In the genomic region with DNA sequence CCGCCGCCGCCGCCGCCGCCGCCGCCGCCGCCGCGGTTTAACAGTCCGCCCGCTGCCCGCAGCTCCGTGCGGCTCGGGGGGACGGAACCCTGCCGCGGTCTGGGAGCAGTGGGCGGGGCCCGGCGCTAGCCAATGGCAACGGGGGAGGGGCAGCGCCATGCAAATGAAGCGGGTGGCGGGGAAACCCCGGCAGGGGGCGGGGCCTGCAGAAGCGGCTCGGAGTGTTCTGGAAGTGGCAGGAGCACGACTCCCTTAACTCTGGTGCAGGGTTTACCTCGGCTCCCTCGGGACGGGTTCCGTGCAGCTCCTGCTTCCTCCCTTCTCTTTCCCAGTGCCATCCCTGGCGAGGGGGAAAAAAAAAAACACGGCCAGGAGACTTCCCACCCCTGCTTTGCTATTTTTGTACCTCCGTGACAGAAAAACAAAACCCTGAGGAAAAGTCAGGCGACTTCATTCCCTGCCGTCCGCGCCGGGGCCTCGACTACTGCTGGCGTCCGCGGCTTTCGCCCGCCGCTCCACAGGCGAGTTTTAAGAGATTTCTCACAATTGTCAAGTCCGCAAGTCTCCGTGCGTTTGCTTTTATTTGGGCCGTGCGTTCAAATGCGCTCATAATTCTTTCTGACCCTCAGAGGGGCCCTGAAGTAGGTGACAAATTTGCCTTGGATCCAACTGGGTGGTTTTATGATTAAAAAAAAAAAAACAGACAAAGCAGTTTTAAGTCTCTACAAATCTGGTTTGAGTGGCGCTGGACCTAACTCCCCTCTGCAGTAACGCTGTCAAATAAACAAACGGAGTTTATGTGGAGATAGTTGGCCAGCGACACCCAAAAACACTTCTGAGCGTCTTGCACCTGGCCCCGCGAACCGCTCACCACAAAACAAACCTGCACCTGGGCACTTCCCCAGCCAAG, we compare ENCODE assay signal across 1 cellular context.
A peak's percentile ranks its signal among the peaks of the same experiment; 100 is the strongest.
TF ChIP-seq lines count a peak whose summit lies in the region.

A gene with protein sequence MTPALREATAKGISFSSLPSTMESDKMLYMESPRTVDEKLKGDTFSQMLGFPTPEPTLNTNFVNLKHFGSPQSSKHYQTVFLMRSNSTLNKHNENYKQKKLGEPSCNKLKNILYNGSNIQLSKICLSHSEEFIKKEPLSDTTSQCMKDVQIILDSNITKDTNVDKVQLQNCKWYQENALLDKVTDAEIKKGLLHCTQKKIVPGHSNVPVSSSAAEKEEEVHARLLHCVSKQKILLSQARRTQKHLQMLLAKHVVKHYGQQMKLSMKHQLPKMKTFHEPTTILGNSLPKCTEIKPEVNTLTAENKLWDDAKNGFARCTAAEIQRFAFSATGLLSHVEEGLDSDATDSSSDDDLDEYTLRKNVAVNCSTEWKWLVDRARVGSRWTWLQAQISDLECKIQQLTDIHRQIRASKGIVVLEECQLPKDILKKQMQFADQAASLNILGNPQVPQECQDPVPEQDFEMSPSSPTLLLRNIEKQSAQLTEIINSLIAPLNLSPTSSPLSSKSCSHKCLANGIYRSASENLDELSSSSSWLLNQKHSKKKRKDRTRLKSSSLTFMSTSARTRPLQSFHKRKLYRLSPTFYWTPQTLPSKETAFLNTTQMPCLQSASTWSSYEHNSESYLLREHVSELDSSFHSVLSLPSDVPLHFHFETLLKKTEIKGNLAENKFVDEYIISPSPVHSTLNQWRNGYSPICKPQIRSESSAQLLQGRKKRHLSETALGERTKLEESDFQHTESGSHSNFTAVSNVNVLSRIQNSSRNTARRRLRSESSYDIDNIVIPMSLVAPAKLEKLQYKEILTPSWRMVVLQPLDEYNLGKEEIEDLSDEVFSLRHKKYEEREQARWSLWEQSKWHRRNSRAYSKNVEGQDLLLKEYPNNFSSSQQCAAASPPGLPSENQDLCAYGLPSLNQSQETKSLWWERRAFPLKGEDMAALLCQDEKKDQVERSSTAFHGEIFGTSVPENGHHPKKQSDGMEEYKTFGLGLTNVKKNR (minus strand): TSS at position 101 of the 910 bp plus-strand sequence. CDS start 16,827 bp downstream, outside the sequence.

TF ChIP-seq in HepG2, 621 proteins besides CTCF, POLR2A, EP300 and RAD21 (continues in another document):
- TF ChIP-seq, protein P1, sequence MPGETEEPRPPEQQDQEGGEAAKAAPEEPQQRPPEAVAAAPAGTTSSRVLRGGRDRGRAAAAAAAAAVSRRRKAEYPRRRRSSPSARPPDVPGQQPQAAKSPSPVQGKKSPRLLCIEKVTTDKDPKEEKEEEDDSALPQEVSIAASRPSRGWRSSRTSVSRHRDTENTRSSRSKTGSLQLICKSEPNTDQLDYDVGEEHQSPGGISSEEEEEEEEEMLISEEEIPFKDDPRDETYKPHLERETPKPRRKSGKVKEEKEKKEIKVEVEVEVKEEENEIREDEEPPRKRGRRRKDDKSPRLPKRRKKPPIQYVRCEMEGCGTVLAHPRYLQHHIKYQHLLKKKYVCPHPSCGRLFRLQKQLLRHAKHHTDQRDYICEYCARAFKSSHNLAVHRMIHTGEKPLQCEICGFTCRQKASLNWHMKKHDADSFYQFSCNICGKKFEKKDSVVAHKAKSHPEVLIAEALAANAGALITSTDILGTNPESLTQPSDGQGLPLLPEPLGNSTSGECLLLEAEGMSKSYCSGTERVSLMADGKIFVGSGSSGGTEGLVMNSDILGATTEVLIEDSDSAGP (CRISPR knock-in tag; IDR thresholded peaks at IDR 0.05; ENCODE audit: borderline replicate concordance) = peak; percentile 79
- TF ChIP-seq, protein P2, sequence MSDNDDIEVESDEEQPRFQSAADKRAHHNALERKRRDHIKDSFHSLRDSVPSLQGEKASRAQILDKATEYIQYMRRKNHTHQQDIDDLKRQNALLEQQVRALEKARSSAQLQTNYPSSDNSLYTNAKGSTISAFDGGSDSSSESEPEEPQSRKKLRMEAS (IDR thresholded peaks at IDR 0.05) = peak; percentile 93
- TF ChIP-seq CBX1 (IDR thresholded peaks at IDR 0.05; ENCODE audit: low read depth) (no peak), KLF16 (CRISPR knock-in tag; IDR thresholded peaks at IDR 0.05) (peak in 1 of 2 experiments; percentile 59; a peak in 1 of 4 replicates), RFX3 (CRISPR knock-in tag; IDR thresholded peaks at IDR 0.05) (no peak), ZNF468 (CRISPR knock-in tag; IDR thresholded peaks at IDR 0.05) (no peak), GTF2F1 (IDR thresholded peaks at IDR 0.05; ENCODE audit: low read length) (no peak), DR1 (CRISPR knock-in tag; IDR thresholded peaks at IDR 0.05) (peak; percentile 83; the same call in 1 of the 2 replicates), RFX1 (IDR thresholded peaks at IDR 0.05) (no peak), ZNF614 (CRISPR knock-in tag; IDR thresholded peaks at IDR 0.05; ENCODE audit: borderline replicate concordance) (peak; percentile 68; the same call in 1 of the 2 replicates), ZNF569 (CRISPR knock-in tag; IDR thresholded peaks at IDR 0.05; ENCODE audit: borderline replicate concordance) (0 out of 2 replicates have a peak, but pooled peaks have one; percentile 51), MEF2D (CRISPR knock-in tag; IDR thresholded peaks at IDR 0.05) (peak; percentile 74), KDM2A (CRISPR knock-in tag; IDR thresholded peaks at IDR 0.05; ENCODE audit: borderline replicate concordance, low read depth) (peak; percentile 61), XRCC5 (optimal IDR thresholded peaks at IDR 0.05; ENCODE audit: low read length) (no peak), ZNF235 (CRISPR knock-in tag; IDR thresholded peaks at IDR 0.05; ENCODE audit: borderline replicate concordance) (no peak), ARHGAP35 (CRISPR knock-in tag; IDR thresholded peaks at IDR 0.05; ENCODE audit: borderline replicate concordance) (peak; percentile 46; the same call in 1 of the 2 replicates), SKI (IDR thresholded peaks at IDR 0.05; ENCODE audit: partially characterized antibody) (no peak), HOXA3 (CRISPR knock-in tag; IDR thresholded peaks at IDR 0.05) (peak; percentile 71), HDAC6 (IDR thresholded peaks at IDR 0.05; ENCODE audit: low read depth, low read length) (no peak), LCORL (IDR thresholded peaks at IDR 0.05) (no peak), LCORL (CRISPR knock-in tag; IDR thresholded peaks at IDR 0.05) (peak; percentile 36), ZNF264 (CRISPR knock-in tag; IDR thresholded peaks at IDR 0.05) (0 out of 2 replicates have a peak, but pooled peaks have one; percentile 74), SOX13 (IDR thresholded peaks at IDR 0.05) (no peak), SOX13 (CRISPR knock-in tag; conservative IDR thresholded peaks at IDR 0.05 in 1 of 2, IDR thresholded peaks at IDR 0.05 in 1 of 2) (peak in 1 of 2 experiments; percentile 36; a peak in 1 of 4 replicates), ZNF430 (CRISPR knock-in tag; IDR thresholded peaks at IDR 0.05) (peak; percentile 88)
- TF ChIP-seq, protein P3, sequence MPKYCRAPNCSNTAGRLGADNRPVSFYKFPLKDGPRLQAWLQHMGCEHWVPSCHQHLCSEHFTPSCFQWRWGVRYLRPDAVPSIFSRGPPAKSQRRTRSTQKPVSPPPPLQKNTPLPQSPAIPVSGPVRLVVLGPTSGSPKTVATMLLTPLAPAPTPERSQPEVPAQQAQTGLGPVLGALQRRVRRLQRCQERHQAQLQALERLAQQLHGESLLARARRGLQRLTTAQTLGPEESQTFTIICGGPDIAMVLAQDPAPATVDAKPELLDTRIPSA (CRISPR knock-in tag; IDR thresholded peaks at IDR 0.05; ENCODE audit: borderline replicate concordance) = peak; percentile 49; the same call in 1 of the 2 replicates
- TF ChIP-seq, protein P4, sequence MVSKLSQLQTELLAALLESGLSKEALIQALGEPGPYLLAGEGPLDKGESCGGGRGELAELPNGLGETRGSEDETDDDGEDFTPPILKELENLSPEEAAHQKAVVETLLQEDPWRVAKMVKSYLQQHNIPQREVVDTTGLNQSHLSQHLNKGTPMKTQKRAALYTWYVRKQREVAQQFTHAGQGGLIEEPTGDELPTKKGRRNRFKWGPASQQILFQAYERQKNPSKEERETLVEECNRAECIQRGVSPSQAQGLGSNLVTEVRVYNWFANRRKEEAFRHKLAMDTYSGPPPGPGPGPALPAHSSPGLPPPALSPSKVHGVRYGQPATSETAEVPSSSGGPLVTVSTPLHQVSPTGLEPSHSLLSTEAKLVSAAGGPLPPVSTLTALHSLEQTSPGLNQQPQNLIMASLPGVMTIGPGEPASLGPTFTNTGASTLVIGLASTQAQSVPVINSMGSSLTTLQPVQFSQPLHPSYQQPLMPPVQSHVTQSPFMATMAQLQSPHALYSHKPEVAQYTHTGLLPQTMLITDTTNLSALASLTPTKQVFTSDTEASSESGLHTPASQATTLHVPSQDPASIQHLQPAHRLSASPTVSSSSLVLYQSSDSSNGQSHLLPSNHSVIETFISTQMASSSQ (IDR thresholded peaks at IDR 0.05; ENCODE audit: low read depth) = no peak
- TF ChIP-seq, protein P4 (CRISPR knock-in tag; IDR thresholded peaks at IDR 0.05; ENCODE audit: borderline replicate concordance) = no peak
- TF ChIP-seq, protein P5, sequence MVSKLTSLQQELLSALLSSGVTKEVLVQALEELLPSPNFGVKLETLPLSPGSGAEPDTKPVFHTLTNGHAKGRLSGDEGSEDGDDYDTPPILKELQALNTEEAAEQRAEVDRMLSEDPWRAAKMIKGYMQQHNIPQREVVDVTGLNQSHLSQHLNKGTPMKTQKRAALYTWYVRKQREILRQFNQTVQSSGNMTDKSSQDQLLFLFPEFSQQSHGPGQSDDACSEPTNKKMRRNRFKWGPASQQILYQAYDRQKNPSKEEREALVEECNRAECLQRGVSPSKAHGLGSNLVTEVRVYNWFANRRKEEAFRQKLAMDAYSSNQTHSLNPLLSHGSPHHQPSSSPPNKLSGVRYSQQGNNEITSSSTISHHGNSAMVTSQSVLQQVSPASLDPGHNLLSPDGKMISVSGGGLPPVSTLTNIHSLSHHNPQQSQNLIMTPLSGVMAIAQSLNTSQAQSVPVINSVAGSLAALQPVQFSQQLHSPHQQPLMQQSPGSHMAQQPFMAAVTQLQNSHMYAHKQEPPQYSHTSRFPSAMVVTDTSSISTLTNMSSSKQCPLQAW (CRISPR knock-in tag; IDR thresholded peaks at IDR 0.05) = peak; percentile 33; the same call in 1 of the 2 replicates
- TF ChIP-seq, protein P6, sequence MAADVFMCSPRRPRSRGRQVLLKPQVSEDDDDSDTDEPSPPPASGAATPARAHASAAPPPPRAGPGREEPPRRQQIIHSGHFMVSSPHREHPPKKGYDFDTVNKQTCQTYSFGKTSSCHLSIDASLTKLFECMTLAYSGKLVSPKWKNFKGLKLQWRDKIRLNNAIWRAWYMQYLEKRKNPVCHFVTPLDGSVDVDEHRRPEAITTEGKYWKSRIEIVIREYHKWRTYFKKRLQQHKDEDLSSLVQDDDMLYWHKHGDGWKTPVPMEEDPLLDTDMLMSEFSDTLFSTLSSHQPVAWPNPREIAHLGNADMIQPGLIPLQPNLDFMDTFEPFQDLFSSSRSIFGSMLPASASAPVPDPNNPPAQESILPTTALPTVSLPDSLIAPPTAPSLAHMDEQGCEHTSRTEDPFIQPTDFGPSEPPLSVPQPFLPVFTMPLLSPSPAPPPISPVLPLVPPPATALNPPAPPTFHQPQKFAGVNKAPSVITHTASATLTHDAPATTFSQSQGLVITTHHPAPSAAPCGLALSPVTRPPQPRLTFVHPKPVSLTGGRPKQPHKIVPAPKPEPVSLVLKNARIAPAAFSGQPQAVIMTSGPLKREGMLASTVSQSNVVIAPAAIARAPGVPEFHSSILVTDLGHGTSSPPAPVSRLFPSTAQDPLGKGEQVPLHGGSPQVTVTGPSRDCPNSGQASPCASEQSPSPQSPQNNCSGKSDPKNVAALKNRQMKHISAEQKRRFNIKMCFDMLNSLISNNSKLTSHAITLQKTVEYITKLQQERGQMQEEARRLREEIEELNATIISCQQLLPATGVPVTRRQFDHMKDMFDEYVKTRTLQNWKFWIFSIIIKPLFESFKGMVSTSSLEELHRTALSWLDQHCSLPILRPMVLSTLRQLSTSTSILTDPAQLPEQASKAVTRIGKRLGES (CRISPR knock-in tag; IDR thresholded peaks at IDR 0.05; ENCODE audit: borderline replicate concordance) = peak; percentile 30; the same call in 1 of the 2 replicates
- TF ChIP-seq, protein P7, sequence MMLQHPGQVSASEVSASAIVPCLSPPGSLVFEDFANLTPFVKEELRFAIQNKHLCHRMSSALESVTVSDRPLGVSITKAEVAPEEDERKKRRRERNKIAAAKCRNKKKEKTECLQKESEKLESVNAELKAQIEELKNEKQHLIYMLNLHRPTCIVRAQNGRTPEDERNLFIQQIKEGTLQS (CRISPR knock-in tag; IDR thresholded peaks at IDR 0.05) = no peak
- TF ChIP-seq, protein P8, sequence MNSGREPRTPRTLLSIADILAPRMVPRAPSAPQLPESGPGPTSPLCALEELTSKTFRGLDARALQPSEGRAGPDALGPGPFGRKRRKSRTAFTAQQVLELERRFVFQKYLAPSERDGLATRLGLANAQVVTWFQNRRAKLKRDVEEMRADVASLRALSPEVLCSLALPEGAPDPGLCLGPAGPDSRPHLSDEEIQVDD (CRISPR knock-in tag; IDR thresholded peaks at IDR 0.05; ENCODE audit: borderline replicate concordance) = no peak
- TF ChIP-seq, protein P9, sequence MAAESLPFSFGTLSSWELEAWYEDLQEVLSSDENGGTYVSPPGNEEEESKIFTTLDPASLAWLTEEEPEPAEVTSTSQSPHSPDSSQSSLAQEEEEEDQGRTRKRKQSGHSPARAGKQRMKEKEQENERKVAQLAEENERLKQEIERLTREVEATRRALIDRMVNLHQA (CRISPR knock-in tag; IDR thresholded peaks at IDR 0.05) = no peak
- TF ChIP-seq, protein P10, sequence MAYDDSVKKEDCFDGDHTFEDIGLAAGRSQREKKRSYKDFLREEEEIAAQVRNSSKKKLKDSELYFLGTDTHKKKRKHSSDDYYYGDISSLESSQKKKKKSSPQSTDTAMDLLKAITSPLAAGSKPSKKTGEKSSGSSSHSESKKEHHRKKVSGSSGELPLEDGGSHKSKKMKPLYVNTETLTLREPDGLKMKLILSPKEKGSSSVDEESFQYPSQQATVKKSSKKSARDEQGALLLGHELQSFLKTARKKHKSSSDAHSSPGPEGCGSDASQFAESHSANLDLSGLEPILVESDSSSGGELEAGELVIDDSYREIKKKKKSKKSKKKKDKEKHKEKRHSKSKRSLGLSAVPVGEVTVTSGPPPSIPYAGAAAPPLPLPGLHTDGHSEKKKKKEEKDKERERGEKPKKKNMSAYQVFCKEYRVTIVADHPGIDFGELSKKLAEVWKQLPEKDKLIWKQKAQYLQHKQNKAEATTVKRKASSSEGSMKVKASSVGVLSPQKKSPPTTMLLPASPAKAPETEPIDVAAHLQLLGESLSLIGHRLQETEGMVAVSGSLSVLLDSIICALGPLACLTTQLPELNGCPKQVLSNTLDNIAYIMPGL (CRISPR knock-in tag; IDR thresholded peaks at IDR 0.05; ENCODE audit: borderline replicate concordance in 1 of 2, low read depth in 1 of 2) = peak in 1 of 2 experiments; percentile 16; a peak in 1 of 4 replicates
